17 cellular contexts compared by ENCODE assay signal in the genomic region with DNA sequence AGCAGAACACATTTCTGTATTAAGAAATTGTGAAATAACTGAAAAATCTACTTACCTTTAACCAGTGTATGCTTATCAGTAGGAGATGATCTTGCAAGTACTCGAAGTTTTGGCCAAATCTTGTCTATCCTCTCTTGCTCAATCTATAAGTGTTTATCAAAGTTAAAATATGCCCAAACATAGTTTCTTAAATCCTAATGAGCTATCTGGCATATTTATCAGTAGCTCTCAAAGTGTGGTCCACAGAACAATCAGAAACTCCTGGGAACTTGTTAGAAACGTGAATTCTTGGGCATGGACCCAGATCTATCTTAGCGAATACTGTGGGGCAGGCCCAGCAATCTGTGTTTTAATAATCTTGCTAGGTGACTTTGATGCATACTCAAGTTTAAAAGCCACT.
"Had no signal": no experiment of that assay in that cellular context is flagged by ENCODE, and none has a peak within 500 bp of the region (broad histone marks: within the 10 kb centered on the region; RNA-seq: fewer than 3 reads in every experiment).

No MANE protein-coding gene starts in this region.

- ATAC-seq: heart right ventricle; left lobe of liver; natural killer cell treated with Interleukin-12 subunit alpha and Interleukin-12 subunit beta and Interleukin-15 and Interleukin-18, amount 100 ng/mL, for 72 hours; pancreas; right cardiac atrium; stimulated activated naive CD8-positive, alpha-beta T cell treated with anti-CD3 and anti-CD28 coated beads, Interleukin-15, amount 100 ng/mL, for 72 hours had no signal

- H3K4me1 Mint-ChIP-seq: neural progenitor cell; stimulated activated naive CD8-positive, alpha-beta T cell treated with anti-CD3 and anti-CD28 coated beads, Interleukin-15, amount 100 ng/mL, for 72 hours had no signal

- H3K27me3 Mint-ChIP-seq: natural killer cell treated with Interleukin-12 subunit alpha and Interleukin-12 subunit beta and Interleukin-15 and Interleukin-18, amount 100 ng/mL, for 72 hours; progenitor cell of endocrine pancreas; stimulated activated naive CD8-positive, alpha-beta T cell treated with anti-CD3 and anti-CD28 coated beads, Interleukin-15, amount 100 ng/mL, for 72 hours had no signal

- DNase-seq: effector CD4-positive, alpha-beta T cell; heart right ventricle; hypothalamus; islet precursor cell; mammary epithelial cell; nucleus accumbens; pancreas; right cardiac atrium; small intestine; stimulated activated CD4-positive, alpha-beta T cell treated with anti-CD3 and anti-CD28 coated beads, Interleukin-12 subunit alpha, Interleukin-12 subunit beta, amount 100 ng/mL, for 4 hours; stimulated activated naive CD8-positive, alpha-beta T cell treated with anti-CD3 and anti-CD28 coated beads, Interleukin-15, amount 100 ng/mL, for 72 hours; testis had no signal

- H3K4me3 Mint-ChIP-seq: natural killer cell treated with Interleukin-12 subunit alpha and Interleukin-12 subunit beta and Interleukin-15 and Interleukin-18, amount 100 ng/mL, for 72 hours; neural progenitor cell; stimulated activated naive CD8-positive, alpha-beta T cell treated with anti-CD3 and anti-CD28 coated beads, Interleukin-15, amount 100 ng/mL, for 72 hours had no signal

- H3K27ac Mint-ChIP-seq: natural killer cell treated with Interleukin-12 subunit alpha and Interleukin-12 subunit beta and Interleukin-15 and Interleukin-18, amount 100 ng/mL, for 72 hours; neural progenitor cell; progenitor cell of endocrine pancreas; stimulated activated naive CD8-positive, alpha-beta T cell treated with anti-CD3 and anti-CD28 coated beads, Interleukin-15, amount 100 ng/mL, for 72 hours had no signal

- H3K9me3 Mint-ChIP-seq: natural killer cell treated with Interleukin-12 subunit alpha and Interleukin-12 subunit beta and Interleukin-15 and Interleukin-18, amount 100 ng/mL, for 72 hours; neural progenitor cell; stimulated activated naive CD8-positive, alpha-beta T cell treated with anti-CD3 and anti-CD28 coated beads, Interleukin-15, amount 100 ng/mL, for 72 hours had no signal

- FAIRE-seq: frontal cortex, pancreas, small intestine had no signal
